28 cellular contexts compared by ENCODE assay signal in genomic region chr15:56775632-56776031, GRCh38. TPM values are rescaled to one million over a fixed set of nuclear protein-coding genes. Genes with fewer than 3 reads are reported as not detected.
DNase-seq lines count a peak whose midpoint lies in the region.
"Had no signal": no experiment of that assay in that cellular context is flagged by ENCODE, and none has a peak within 500 bp of the region (broad histone marks: within the 10 kb centered on the region; RNA-seq: fewer than 3 reads in every experiment).

No MANE protein-coding gene starts in this region.

- H3K4me1 ChIP-seq in thymus (ENCODE audit: control insufficient read depth, insufficient read depth, low read length), result peaks cover 2% of the 10 kb centered on the region
- H3K4me1 ChIP-seq: tibial artery had no signal

- no peak overlapping the region for H3K4me3 Mint-ChIP-seq in dendritic cell treated with granulocyte-macrophage colony-stimulating factor and Interleukin-4, amounts not matched to agents 40 ng/mL and 50 ng/mL, for 4 days
- H3K4me3 Mint-ChIP-seq: activated T-cell treated with anti-CD3 and anti-CD28 coated beads, Interleukin-2, amount 50 U/mL, for 72 hours; CD8-positive, alpha-beta T cell; natural killer cell had no signal

- peak overlapping the region; percentile 31 for H3K27ac Mint-ChIP-seq in dendritic cell treated with granulocyte-macrophage colony-stimulating factor and Interleukin-4, amounts not matched to agents 40 ng/mL and 50 ng/mL, for 4 days
- H3K27ac Mint-ChIP-seq: activated T-cell treated with anti-CD3 and anti-CD28 coated beads, Interleukin-2, amount 50 U/mL, for 72 hours; CD8-positive, alpha-beta T cell; natural killer cell had no signal

- WGBS in thymus, result 77% methylated on average over 1 of the region's 1 CpG

- no peaks in the 10 kb centered on the region for H3K36me3 Mint-ChIP-seq in dendritic cell treated with granulocyte-macrophage colony-stimulating factor and Interleukin-4, amounts not matched to agents 40 ng/mL and 50 ng/mL, for 4 days (ENCODE audit: low read depth)
- H3K36me3 Mint-ChIP-seq: CD8-positive, alpha-beta T cell; natural killer cell had no signal

- H3K4me3 ChIP-seq in thymus (ENCODE audit: low read length), result no peak overlapping the region
- H3K4me3 ChIP-seq: A549, body of pancreas, skin epidermis, stomach, tibial artery had no signal

- H3K9me3 Mint-ChIP-seq in dendritic cell treated with granulocyte-macrophage colony-stimulating factor and Interleukin-4, amounts not matched to agents 40 ng/mL and 50 ng/mL, for 4 days, result no peaks in the 10 kb centered on the region
- H3K9me3 Mint-ChIP-seq: CD8-positive, alpha-beta T cell; natural killer cell had no signal

- DNase-seq in NOMO-1 (lab: John Stamatoyannopoulos, UW; ENCODE audit: unreplicated experiment in 2 of 2) (peak; percentile 8), NOMO-1 treated with dmso at 0.1 percent for 144 hours (lab: John Stamatoyannopoulos, UW; ENCODE audit: unreplicated experiment) (no peak), NOMO-1 treated with DMSO at 0.1 percent for 48 hours (lab: John Stamatoyannopoulos, UW; ENCODE audit: unreplicated experiment) (peak; percentile 7), NCI-H226 (no peak)
- DNase-seq in stimulated activated CD4-positive, alpha-beta T cell treated with anti-CD3 and anti-CD28 coated beads, Interleukin-4, amount 100 ng/mL, for 24 hours, result no peak
- no peak for DNase-seq in activated CD8-positive, alpha-beta memory T cell treated with anti-CD3 and anti-CD28 coated beads for 24 hours
- DNase-seq: activated CD4-positive, alpha-beta T cell treated with anti-CD3 and anti-CD28 coated beads for 48 hours; activated naive CD4-positive, alpha-beta T cell treated with Interleukin-2 at 50 U/mL for 16 hours; activated T-cell treated with anti-CD3 and anti-CD28 coated beads, Interleukin-2, amount 50 U/mL, for 72 hours; body of pancreas; CD8-positive, alpha-beta T cell; erythroblast; kidney; natural killer cell; NCI-H1048; NCI-H1694; NCI-H2171; NCI-H524 treated with DMSO at 0.1 percent for 48 hours; occipital lobe; retina; stomach; T-helper 9 cell; tibial artery; WERI-Rb-1 had no signal

- H3K27ac ChIP-seq in thymus (ENCODE audit: low read depth), result peak overlapping the region; percentile 31
- H3K27ac ChIP-seq: A549, body of pancreas, skin epidermis, tibial artery, WERI-Rb-1 had no signal

- no peaks in the 10 kb centered on the region for H3K27me3 ChIP-seq in thymus (ENCODE audit: control insufficient read depth, insufficient read depth)
- H3K27me3 ChIP-seq: body of pancreas, stomach, tibial artery had no signal

- no peaks in the 10 kb centered on the region for H3K36me3 ChIP-seq in thymus (ENCODE audit: control insufficient read depth, insufficient read depth)
- H3K36me3 ChIP-seq: stomach, tibial artery, WERI-Rb-1 had no signal

- H3K9me3 ChIP-seq in thymus (ENCODE audit: control insufficient read depth), result no peaks in the 10 kb centered on the region
- H3K9me3 ChIP-seq: A549, body of pancreas, stomach, tibial artery had no signal

- H3K4me1 Mint-ChIP-seq in dendritic cell treated with granulocyte-macrophage colony-stimulating factor and Interleukin-4, amounts not matched to agents 40 ng/mL and 50 ng/mL, for 4 days (ENCODE audit: low read depth), result peaks cover 45% of the 10 kb centered on the region

- intact Hi-C loops in dendritic cell treated with granulocyte-macrophage colony-stimulating factor and Interleukin-4, amounts not matched to agents 40 ng/mL and 50 ng/mL, for 4 days (cut with micrococcal nuclease), result no loop called here

- H3K27me3 Mint-ChIP-seq in dendritic cell treated with granulocyte-macrophage colony-stimulating factor and Interleukin-4, amounts not matched to agents 40 ng/mL and 50 ng/mL, for 4 days, result no peaks in the 10 kb centered on the region

RNA-seq across cellular contexts. Expression of gene ZNF280D, which starts 42.3 kb away (rescaled TPM):
- 72.9 TPM for polyA plus RNA-seq in thymus

Comparison
In these comparisons a context has a peak if more than half of its experiments do, and no peak if none do; other contexts are left out.
1. DNase-seq: peak in NOMO-1 (2 of 2) and NOMO-1 treated with DMSO at 0.1 percent for 48 hours (single experiment); none in NOMO-1 treated with dmso at 0.1 percent for 144 hours (single experiment), NCI-H226 (single experiment), stimulated activated CD4-positive, alpha-beta T cell treated with anti-CD3 and anti-CD28 coated beads, Interleukin-4, amount 100 ng/mL, for 24 hours (single experiment) and activated CD8-positive, alpha-beta memory T cell treated with anti-CD3 and anti-CD28 coated beads for 24 hours (single experiment).